16 cellular contexts compared by ENCODE assay signal in the genomic region with DNA sequence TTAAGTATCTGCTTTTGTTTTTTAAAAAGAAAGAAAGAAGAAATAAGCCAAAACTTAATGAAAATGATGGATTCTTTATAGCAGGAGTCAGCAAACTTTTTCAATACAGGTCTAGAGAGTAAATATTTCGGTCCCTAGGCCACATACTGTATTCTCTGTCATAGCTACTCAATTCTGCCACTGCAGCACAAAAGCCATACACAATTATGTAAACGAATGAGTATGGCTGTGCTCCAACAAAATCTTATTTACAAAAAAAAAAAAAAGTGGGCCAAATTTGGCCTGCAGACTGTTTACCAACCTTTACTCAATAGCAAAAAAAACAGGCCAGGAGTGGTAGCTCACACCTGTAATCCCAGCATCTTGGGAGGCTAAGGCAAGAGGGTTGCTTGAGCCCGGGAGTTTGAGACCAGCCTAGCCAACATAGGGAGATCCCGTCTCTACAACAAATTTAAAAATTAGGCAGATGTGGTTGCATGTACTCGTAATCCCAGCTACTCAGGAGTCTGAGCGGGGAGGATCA.
"Had no signal": no experiment of that assay in that cellular context is flagged by ENCODE, and none has a peak within 500 bp of the region (broad histone marks: within the 10 kb centered on the region; RNA-seq: fewer than 3 reads in every experiment).

No MANE protein-coding gene starts in this region.

- H3K9me3 Mint-ChIP-seq: activated CD4-positive, alpha-beta T cell treated with anti-CD3 and anti-CD28 coated beads, Interleukin-2, amount 10 ng/mL, durations not matched to agents 24 days and 14 days; activated T-helper 17 cell treated with anti-CD3 and anti-CD28 coated beads, Interleukin-2, amount 50 U/mL, for 72 hours; neural crest cell; stimulated activated naive CD8-positive, alpha-beta T cell treated with anti-CD3 and anti-CD28 coated beads, Interleukin-15, Interleukin-2, amounts not matched to agents 100 ng/mL and 50 ng/mL, for 24 hours had no signal

- H3K27me3 Mint-ChIP-seq: activated CD4-positive, alpha-beta T cell treated with anti-CD3 and anti-CD28 coated beads, Interleukin-2, amount 10 ng/mL, durations not matched to agents 24 days and 14 days; activated T-helper 17 cell treated with anti-CD3 and anti-CD28 coated beads, Interleukin-2, amount 50 U/mL, for 72 hours; stimulated activated naive CD8-positive, alpha-beta T cell treated with anti-CD3 and anti-CD28 coated beads, Interleukin-15, Interleukin-2, amounts not matched to agents 100 ng/mL and 50 ng/mL, for 24 hours had no signal

- H3K4me3 Mint-ChIP-seq: activated CD4-positive, alpha-beta T cell treated with anti-CD3 and anti-CD28 coated beads, Interleukin-2, amount 10 ng/mL, durations not matched to agents 24 days and 14 days; activated naive CD4-positive, alpha-beta T cell treated with anti-CD3 and anti-CD28 coated beads for 36 hours; activated T-helper 17 cell treated with anti-CD3 and anti-CD28 coated beads, Interleukin-2, amount 50 U/mL, for 72 hours; neural crest cell; stimulated activated naive CD8-positive, alpha-beta T cell treated with anti-CD3 and anti-CD28 coated beads, Interleukin-15, Interleukin-2, amounts not matched to agents 100 ng/mL and 50 ng/mL, for 24 hours; WTC11 had no signal

- H3K27ac Mint-ChIP-seq: activated CD4-positive, alpha-beta T cell treated with anti-CD3 and anti-CD28 coated beads, Interleukin-2, amount 10 ng/mL, durations not matched to agents 24 days and 14 days; activated naive CD4-positive, alpha-beta T cell treated with anti-CD3 and anti-CD28 coated beads for 36 hours; activated T-helper 17 cell treated with anti-CD3 and anti-CD28 coated beads, Interleukin-2, amount 50 U/mL, for 72 hours; stimulated activated naive CD8-positive, alpha-beta T cell treated with anti-CD3 and anti-CD28 coated beads, Interleukin-15, Interleukin-2, amounts not matched to agents 100 ng/mL and 50 ng/mL, for 24 hours had no signal

- H3K27me3 ChIP-seq: gastroesophageal sphincter, testis had no signal

- H3K9me3 ChIP-seq: gastroesophageal sphincter, testis had no signal

- H3K27ac ChIP-seq: coronary artery, gastroesophageal sphincter, testis had no signal

- ATAC-seq: activated T-helper 17 cell treated with anti-CD3 and anti-CD28 coated beads, Interleukin-2, amount 50 U/mL, for 72 hours; gastroesophageal sphincter; left ventricle myocardium superior; WTC11 had no signal

- H3K36me3 ChIP-seq: gastroesophageal sphincter had no signal

- H3K4me3 ChIP-seq: coronary artery, gastroesophageal sphincter, testis had no signal

- H3K4me1 Mint-ChIP-seq: activated CD4-positive, alpha-beta T cell treated with anti-CD3 and anti-CD28 coated beads, Interleukin-2, amount 10 ng/mL, durations not matched to agents 24 days and 14 days; neural crest cell had no signal

- H3K4me1 ChIP-seq: testis had no signal

- DNase-seq: activated CD4-positive, alpha-beta T cell treated with anti-CD3 and anti-CD28 coated beads, Interleukin-2, amount 10 ng/mL, durations not matched to agents 24 days and 14 days; activated CD8-positive, alpha-beta memory T cell treated with anti-CD3 and anti-CD28 coated beads for 24 hours; activated naive CD4-positive, alpha-beta T cell treated with anti-CD3 and anti-CD28 coated beads for 36 hours; effector CD8-positive, alpha-beta T cell; islet precursor cell; left ventricle myocardium superior; retina; stimulated activated CD4-positive, alpha-beta T cell treated with anti-CD3 and anti-CD28 coated beads, Interleukin-15, amount 100 ng/mL, for 24 hours; stimulated activated CD4-positive, alpha-beta T cell treated with anti-CD3 and anti-CD28 coated beads, Interleukin-4, amount 100 ng/mL, for 24 hours; testis had no signal
